In the genomic region with DNA sequence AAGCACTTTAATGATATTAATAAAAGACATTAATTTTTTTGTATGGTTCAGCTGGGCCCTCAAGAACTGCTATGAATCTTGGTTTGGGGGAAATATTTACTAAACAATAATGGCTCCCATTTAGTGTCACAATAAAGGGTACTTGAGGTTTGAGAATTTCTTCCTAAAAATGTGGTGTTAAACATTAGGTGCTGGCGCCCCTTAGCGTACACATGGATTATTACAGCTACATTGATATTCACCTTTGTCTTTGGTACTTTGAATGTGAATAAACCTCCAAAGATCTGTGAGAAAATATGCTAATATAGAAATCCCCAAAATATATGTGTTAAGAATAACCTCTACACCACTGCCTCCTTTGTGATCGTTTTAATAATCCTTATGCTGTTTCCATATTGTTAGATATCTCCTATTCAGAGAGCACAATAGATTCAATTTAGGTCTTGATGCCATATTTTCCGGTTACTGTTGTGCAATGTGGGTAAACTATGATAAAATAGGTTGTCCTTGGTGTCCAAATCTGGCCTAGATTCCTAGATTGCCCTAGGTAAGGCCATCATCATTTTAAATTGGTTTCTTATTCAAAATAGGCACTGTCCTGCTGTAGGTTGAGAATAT, we compare ENCODE assay signal across 9 cellular contexts.
A peak's percentile ranks its signal among the peaks of the same experiment; 100 is the strongest.
DNase-seq lines count a peak whose midpoint lies in the region; ATAC-seq and TF ChIP-seq lines count a peak whose summit lies in the region.
"Had no signal": no experiment of that assay in that cellular context is flagged by ENCODE, and none has a peak within 500 bp of the region (broad histone marks: within the 10 kb centered on the region; RNA-seq: fewer than 3 reads in every experiment).

No MANE protein-coding gene starts in this region.

- H3K27ac ChIP-seq in right lobe of liver: no peak overlapping the region

- H3K27me3 ChIP-seq in right lobe of liver: no peaks in the 10 kb centered on the region

- 10% methylated on average over 4 of the region's 4 CpGs for WGBS in right lobe of liver (ENCODE audit: insufficient coverage, low coverage, low lambda C conversion rate, missing lambda C conversion rate)

- intact Hi-C loops in right lobe of liver (cut with DNase I): no loop called here

- H3K27me3 Mint-ChIP-seq in activated naive CD8-positive, alpha-beta T cell treated with anti-CD3 and anti-CD28 coated beads, Interleukin-2, amount 50 U/mL, for 24 hours: no peaks in the 10 kb centered on the region
- no peaks in the 10 kb centered on the region for H3K27me3 Mint-ChIP-seq in activated naive CD8-positive, alpha-beta T cell treated with anti-CD3 and anti-CD28 coated beads for 36 hours
- H3K27me3 Mint-ChIP-seq in brain: no peaks in the 10 kb centered on the region
- H3K27me3 Mint-ChIP-seq: activated naive CD4-positive, alpha-beta T cell treated with anti-CD3 and anti-CD28 coated beads, Interleukin-2, amount 50 U/mL, for 24 hours had no signal

- H3K36me3 ChIP-seq in right lobe of liver: no peaks in the 10 kb centered on the region

- ATAC-seq in activated naive CD8-positive, alpha-beta T cell treated with anti-CD3 and anti-CD28 coated beads, Interleukin-2, amount 50 U/mL, for 24 hours: no peak
- ATAC-seq in HG03342 (IDR thresholded peaks at IDR 0.05; ENCODE audit: unreplicated experiment) (peak; percentile 76), right lobe of liver (peak in 2 of 4 donors; percentile 45)

- H3K36me3 Mint-ChIP-seq in activated naive CD8-positive, alpha-beta T cell treated with anti-CD3 and anti-CD28 coated beads, Interleukin-2, amount 50 U/mL, for 24 hours (ENCODE audit: low read depth): no peaks in the 10 kb centered on the region
- no peaks in the 10 kb centered on the region for H3K36me3 Mint-ChIP-seq in activated naive CD8-positive, alpha-beta T cell treated with anti-CD3 and anti-CD28 coated beads for 36 hours
- no peaks in the 10 kb centered on the region for H3K36me3 Mint-ChIP-seq in brain
- H3K36me3 Mint-ChIP-seq: activated naive CD4-positive, alpha-beta T cell treated with anti-CD3 and anti-CD28 coated beads, Interleukin-2, amount 50 U/mL, for 24 hours had no signal

- TF ChIP-seq CTCF in brain (conservative IDR thresholded peaks at IDR 0.05) (peak; percentile 81 to 91), right lobe of liver (IDR thresholded peaks at IDR 0.05) (peak; percentile 40 to 52 (median 50))

- no peaks in the 10 kb centered on the region for H3K4me1 Mint-ChIP-seq in activated naive CD8-positive, alpha-beta T cell treated with anti-CD3 and anti-CD28 coated beads, Interleukin-2, amount 50 U/mL, for 24 hours
- H3K4me1 Mint-ChIP-seq in activated naive CD8-positive, alpha-beta T cell treated with anti-CD3 and anti-CD28 coated beads for 36 hours: no peaks in the 10 kb centered on the region
- H3K4me1 Mint-ChIP-seq in brain: peaks cover 5% of the 10 kb centered on the region
- H3K4me1 Mint-ChIP-seq: activated naive CD4-positive, alpha-beta T cell treated with anti-CD3 and anti-CD28 coated beads, Interleukin-2, amount 50 U/mL, for 24 hours had no signal

- TF ChIP-seq POLR2A in right lobe of liver (IDR thresholded peaks at IDR 0.05): no peak

- H3K4me3 ChIP-seq in right lobe of liver: no peak overlapping the region

- H3K4me1 ChIP-seq in right lobe of liver: no peaks in the 10 kb centered on the region

- no peaks in the 10 kb centered on the region for H3K9me3 Mint-ChIP-seq in activated naive CD8-positive, alpha-beta T cell treated with anti-CD3 and anti-CD28 coated beads, Interleukin-2, amount 50 U/mL, for 24 hours
- no peaks in the 10 kb centered on the region for H3K9me3 Mint-ChIP-seq in activated naive CD8-positive, alpha-beta T cell treated with anti-CD3 and anti-CD28 coated beads for 36 hours
- H3K9me3 Mint-ChIP-seq in brain: peaks cover 0 to 6% (median 4%) of the 10 kb centered on the region in 5 experiments
- H3K9me3 Mint-ChIP-seq: activated naive CD4-positive, alpha-beta T cell treated with anti-CD3 and anti-CD28 coated beads, Interleukin-2, amount 50 U/mL, for 24 hours had no signal

- H3K4me3 Mint-ChIP-seq in activated naive CD8-positive, alpha-beta T cell treated with anti-CD3 and anti-CD28 coated beads, Interleukin-2, amount 50 U/mL, for 24 hours: no peak overlapping the region
- no peak overlapping the region for H3K4me3 Mint-ChIP-seq in activated naive CD8-positive, alpha-beta T cell treated with anti-CD3 and anti-CD28 coated beads for 36 hours
- no peak overlapping the region for H3K4me3 Mint-ChIP-seq in brain
- H3K4me3 Mint-ChIP-seq: activated naive CD4-positive, alpha-beta T cell treated with anti-CD3 and anti-CD28 coated beads, Interleukin-2, amount 50 U/mL, for 24 hours had no signal

- H3K27ac Mint-ChIP-seq in activated naive CD8-positive, alpha-beta T cell treated with anti-CD3 and anti-CD28 coated beads, Interleukin-2, amount 50 U/mL, for 24 hours: no peak overlapping the region
- H3K27ac Mint-ChIP-seq in activated naive CD8-positive, alpha-beta T cell treated with anti-CD3 and anti-CD28 coated beads for 36 hours: no peak overlapping the region
- H3K27ac Mint-ChIP-seq in brain: no peak overlapping the region
- H3K27ac Mint-ChIP-seq: activated naive CD4-positive, alpha-beta T cell treated with anti-CD3 and anti-CD28 coated beads, Interleukin-2, amount 50 U/mL, for 24 hours had no signal

- DNase-seq in activated naive CD8-positive, alpha-beta T cell treated with anti-CD3 and anti-CD28 coated beads, Interleukin-2, amount 50 U/mL, for 24 hours: peak; percentile 5
- DNase-seq in activated naive CD8-positive, alpha-beta T cell treated with anti-CD3 and anti-CD28 coated beads for 36 hours: no peak
- DNase-seq in NCI-H460 (ENCODE audit: extremely low read depth, low read depth): peak; percentile 39
- no peak for DNase-seq in right lobe of liver
- DNase-seq in NCI-H226: no peak
- DNase-seq in activated effector memory CD4-positive, alpha-beta T cell treated with Interleukin-2 at 50 U/mL for 16 hours: no peak

- H3K9me3 ChIP-seq in right lobe of liver: no peaks in the 10 kb centered on the region

Comparison
In these comparisons a context has a peak if more than half of its experiments do, and no peak if none do; other contexts are left out.
1. DNase-seq: peak in activated naive CD8-positive, alpha-beta T cell treated with anti-CD3 and anti-CD28 coated beads, Interleukin-2, amount 50 U/mL, for 24 hours (single experiment) and NCI-H460 (single experiment); none in activated naive CD8-positive, alpha-beta T cell treated with anti-CD3 and anti-CD28 coated beads for 36 hours (single experiment), right lobe of liver (0 of 3), NCI-H226 (single experiment) and activated effector memory CD4-positive, alpha-beta T cell treated with Interleukin-2 at 50 U/mL for 16 hours (single experiment).